2 cellular contexts compared by ENCODE assay signal in genomic region chr12:1581973-1582708, GRCh38.
A peak's percentile ranks its signal among the peaks of the same experiment; 100 is the strongest.
TF ChIP-seq lines count a peak whose summit lies in the region.

No MANE protein-coding gene starts in this region.

TF ChIP-seq in HEK293, 187 proteins besides CTCF, POLR2A, EP300 and RAD21:
- no peak for TF ChIP-seq ZBTB44 (tag by site-specific recombination; IDR thresholded peaks at IDR 0.05)
- TF ChIP-seq ZFP37 (tag by site-specific recombination; IDR thresholded peaks at IDR 0.05), result no peak
- 0 out of 2 replicates have a peak, but pooled peaks have one; percentile 21 for TF ChIP-seq ZBTB49 (tag by site-specific recombination; IDR thresholded peaks at IDR 0.05; ENCODE audit: low read depth)
- peak; percentile 78 for TF ChIP-seq ZBTB20 (tag by site-specific recombination; IDR thresholded peaks at IDR 0.05)
- TF ChIP-seq ZNF366 (tag by site-specific recombination; conservative IDR thresholded peaks at IDR 0.05), result peak; percentile 94
- no peak for TF ChIP-seq ZNF645 (tag by site-specific recombination; IDR thresholded peaks at IDR 0.05)
- TF ChIP-seq ZNF239 (tag by site-specific recombination; IDR thresholded peaks at IDR 0.05), result no peak
- TF ChIP-seq ZNF843 (tag by site-specific recombination; IDR thresholded peaks at IDR 0.05), result no peak

TF ChIP-seq in K562, 482 proteins besides CTCF, POLR2A, EP300 and RAD21:
- TF ChIP-seq ZNF512 (tag; IDR thresholded peaks at IDR 0.05), result peak; percentile 66
- no peak for TF ChIP-seq MCM7 (IDR thresholded peaks at IDR 0.05)
TF ChIP-seq in K562: peak in this region for 1.
